12 cellular contexts compared by ENCODE assay signal in genomic region chr2:176999331-176999730, GRCh38.
DNase-seq lines count a peak whose midpoint lies in the region; ATAC-seq lines count a peak whose summit lies in the region.
"Had no signal": no experiment of that assay in that cellular context is flagged by ENCODE, and none has a peak within 500 bp of the region (broad histone marks: within the 10 kb centered on the region; RNA-seq: fewer than 3 reads in every experiment).

No MANE protein-coding gene starts in this region.

- no peak overlapping the region for H3K9ac ChIP-seq in SK-N-MC (ENCODE audit: insufficient read length)

- H3K4me1 Mint-ChIP-seq in stimulated activated naive CD8-positive, alpha-beta T cell treated with anti-CD3 and anti-CD28 coated beads, Interleukin-15, amount 100 ng/mL, for 72 hours, result peaks cover 35% of the 10 kb centered on the region

- H3K4me3 Mint-ChIP-seq in stimulated activated naive CD8-positive, alpha-beta T cell treated with anti-CD3 and anti-CD28 coated beads, Interleukin-15, amount 100 ng/mL, for 72 hours, result no peak overlapping the region

- no peaks in the 10 kb centered on the region for H3K9me3 ChIP-seq in SK-N-MC (ENCODE audit: low read depth, low read length)
- H3K9me3 ChIP-seq: A549, neutrophil had no signal

- peak overlapping the region; percentile 22 for H3K4me3 ChIP-seq in SK-N-MC
- H3K4me3 ChIP-seq: A549 had no signal

- DNase-seq in activated CD4-positive, alpha-beta T cell treated with anti-CD3 and anti-CD28 coated beads for 48 hours, result peak; percentile 18
- DNase-seq in activated CD4-positive, alpha-beta T cell treated with anti-CD3 and anti-CD28 coated beads for 4 hours, result no peak
- DNase-seq in SK-N-MC (ENCODE audit: low read depth, low spot score), result peak; percentile 50
- peak in 1 of 2 donors; percentile 20 for DNase-seq in stimulated activated naive CD8-positive, alpha-beta T cell treated with anti-CD3 and anti-CD28 coated beads, Interleukin-15, amount 100 ng/mL, for 72 hours
- DNase-seq in DMS53 treated with DMSO at 0.1 percent for 48 hours (lab: John Stamatoyannopoulos, UW; ENCODE audit: unreplicated experiment), result no peak
- no peak for DNase-seq in Right ventricle myocardium inferior (ENCODE audit: missing footprints)
- DNase-seq: activated T-cell treated with anti-CD3 and anti-CD28 coated beads for 4 hours had no signal

- ATAC-seq in HG02885 (IDR thresholded peaks at IDR 0.05; ENCODE audit: poor library complexity, unreplicated experiment) (peak; percentile 62), Right ventricle myocardium inferior (no peak)
- ATAC-seq in stimulated activated naive CD8-positive, alpha-beta T cell treated with anti-CD3 and anti-CD28 coated beads, Interleukin-15, amount 100 ng/mL, for 72 hours, result peak; percentile 49
- ATAC-seq in activated CD4-positive, CD25-positive, alpha-beta regulatory T cell treated with anti-CD3 and anti-CD28 coated beads, Interleukin-2, amount 50 U/mL, for 24 hours, result no peak
- ATAC-seq: A549, HCT116 had no signal

- H3K27ac ChIP-seq in SK-N-MC, result peak overlapping the region; percentile 74
- H3K27ac ChIP-seq: A549, neutrophil had no signal

- H3K36me3 ChIP-seq in SK-N-MC (ENCODE audit: insufficient read depth, low read length), result no peaks in the 10 kb centered on the region
- H3K36me3 ChIP-seq: neutrophil had no signal

- peaks cover 4 to 7% of the 10 kb centered on the region in 2 donors for H3K9me3 Mint-ChIP-seq in stimulated activated naive CD8-positive, alpha-beta T cell treated with anti-CD3 and anti-CD28 coated beads, Interleukin-15, amount 100 ng/mL, for 72 hours

- no peak overlapping the region for H3K27ac Mint-ChIP-seq in stimulated activated naive CD8-positive, alpha-beta T cell treated with anti-CD3 and anti-CD28 coated beads, Interleukin-15, amount 100 ng/mL, for 72 hours

- H3K27me3 Mint-ChIP-seq in stimulated activated naive CD8-positive, alpha-beta T cell treated with anti-CD3 and anti-CD28 coated beads, Interleukin-15, amount 100 ng/mL, for 72 hours, result peaks cover 7% of the 10 kb centered on the region

- intact Hi-C loops in Right ventricle myocardium inferior (cut with DNase I), result no loop called here

Comparison
In these comparisons a context has a peak if more than half of its experiments do, and no peak if none do; other contexts are left out.
1. DNase-seq: peak in activated CD4-positive, alpha-beta T cell treated with anti-CD3 and anti-CD28 coated beads for 48 hours (single experiment) and SK-N-MC (single experiment); none in activated CD4-positive, alpha-beta T cell treated with anti-CD3 and anti-CD28 coated beads for 4 hours (0 of 2), DMS53 treated with DMSO at 0.1 percent for 48 hours (single experiment) and Right ventricle myocardium inferior (single experiment).
2. ATAC-seq: peak in HG02885 (single experiment) and stimulated activated naive CD8-positive, alpha-beta T cell treated with anti-CD3 and anti-CD28 coated beads, Interleukin-15, amount 100 ng/mL, for 72 hours (single experiment); none in activated CD4-positive, CD25-positive, alpha-beta regulatory T cell treated with anti-CD3 and anti-CD28 coated beads, Interleukin-2, amount 50 U/mL, for 24 hours (0 of 2) and Right ventricle myocardium inferior (single experiment).